ENCODE assay signal across 8 cellular contexts in genomic region chr17:13601776-13602551, GRCh38.
A peak's percentile ranks its signal among the peaks of the same experiment; 100 is the strongest.
DNase-seq lines count a peak whose midpoint lies in the region; ATAC-seq and TF ChIP-seq lines count a peak whose summit lies in the region.

Gene HS3ST3A1, minus strand, starts transcription at chr17:13601929. Its CDS starts 800 bp downstream, at chr17:13601129.

- peak within 1 kb of the TSS; percentile 47 for H3K4me3 Mint-ChIP-seq in stimulated activated memory B cell treated with anti-CD40 and anti-IgM and Interleukin-4, amounts not matched to agents 10 μg/mL and 1 μg/mL and 100 μg/mL, for 72 hours

- H3K36me3 Mint-ChIP-seq in stimulated activated memory B cell treated with anti-CD40 and anti-IgM and Interleukin-4, amounts not matched to agents 10 μg/mL and 1 μg/mL and 100 μg/mL, for 72 hours: no peaks in the 10 kb centered on the region

- ATAC-seq in stimulated activated memory B cell treated with anti-CD40 and anti-IgM and Interleukin-4, amounts not matched to agents 10 μg/mL and 1 μg/mL and 100 μg/mL, for 72 hours: peak; percentile 27
- ATAC-seq in GM19455 (IDR thresholded peaks at IDR 0.05; ENCODE audit: unreplicated experiment): no peak

- peaks cover 69% of the 10 kb centered on the region for H3K27me3 Mint-ChIP-seq in stimulated activated memory B cell treated with anti-CD40 and anti-IgM and Interleukin-4, amounts not matched to agents 10 μg/mL and 1 μg/mL and 100 μg/mL, for 72 hours

- H3K27ac Mint-ChIP-seq in stimulated activated memory B cell treated with anti-CD40 and anti-IgM and Interleukin-4, amounts not matched to agents 10 μg/mL and 1 μg/mL and 100 μg/mL, for 72 hours: no peak within 1 kb of the TSS

- CTCF ChIA-PET in AG04449 (lab: Yijun Ruan, JAX): interaction anchor here (1.3 to 2.2 kb wide), 3 partner anchors 699 to 1325 kb away, joined by 3 to 7 read pairs (median 4); partner anchors contain the start of gene HS3ST3B1

- H3K4me1 Mint-ChIP-seq in stimulated activated memory B cell treated with anti-CD40 and anti-IgM and Interleukin-4, amounts not matched to agents 10 μg/mL and 1 μg/mL and 100 μg/mL, for 72 hours: peaks cover 11% of the 10 kb centered on the region

- H3K9me3 Mint-ChIP-seq in stimulated activated memory B cell treated with anti-CD40 and anti-IgM and Interleukin-4, amounts not matched to agents 10 μg/mL and 1 μg/mL and 100 μg/mL, for 72 hours: no peaks in the 10 kb centered on the region

- peak within 1 kb of the TSS; percentile 81 for H3K4me3 ChIP-seq in AG04449 (ENCODE audit: low read depth, low read length)

- POLR2A ChIA-PET in AG04449 (lab: Yijun Ruan, JAX): interaction anchor here (1.2 kb wide), 1 partner anchor 699 kb away, joined by 8 read pairs; the partner anchor contains the start of gene HS3ST3B1

- TF ChIP-seq CTCF in AG04449 (IDR thresholded peaks at IDR 0.05; ENCODE audit: insufficient read depth, low read length, missing control alignments): no peak

- DNase-seq in AG04449 (ENCODE audit: low read depth, low spot score) (no peak), HuH-7.5 (ENCODE audit: low spot score) (peak; percentile 54), astrocyte of the hippocampus (ENCODE audit: low read depth, low spot score) (peak; percentile 97), iPS-NIHi11 (ENCODE audit: low spot score) (peak; percentile 88), NCI-H1048 (lab: John Stamatoyannopoulos, UW) (no peak)
- no peak for DNase-seq in activated CD4-positive, CD25-positive, alpha-beta regulatory T cell treated with anti-CD3 and anti-CD28 coated beads, Interleukin-2, amount 50 U/mL, for 72 hours

Comparison
In these comparisons a context has a peak if more than half of its experiments do, and no peak if none do; other contexts are left out.
1. DNase-seq: peak in HuH-7.5 (single experiment), astrocyte of the hippocampus (single experiment) and iPS-NIHi11 (single experiment); none in AG04449 (single experiment), NCI-H1048 (single experiment) and activated CD4-positive, CD25-positive, alpha-beta regulatory T cell treated with anti-CD3 and anti-CD28 coated beads, Interleukin-2, amount 50 U/mL, for 72 hours (single experiment).